Comparison of ENCODE assay signal across 8 cellular contexts in the genomic region with DNA sequence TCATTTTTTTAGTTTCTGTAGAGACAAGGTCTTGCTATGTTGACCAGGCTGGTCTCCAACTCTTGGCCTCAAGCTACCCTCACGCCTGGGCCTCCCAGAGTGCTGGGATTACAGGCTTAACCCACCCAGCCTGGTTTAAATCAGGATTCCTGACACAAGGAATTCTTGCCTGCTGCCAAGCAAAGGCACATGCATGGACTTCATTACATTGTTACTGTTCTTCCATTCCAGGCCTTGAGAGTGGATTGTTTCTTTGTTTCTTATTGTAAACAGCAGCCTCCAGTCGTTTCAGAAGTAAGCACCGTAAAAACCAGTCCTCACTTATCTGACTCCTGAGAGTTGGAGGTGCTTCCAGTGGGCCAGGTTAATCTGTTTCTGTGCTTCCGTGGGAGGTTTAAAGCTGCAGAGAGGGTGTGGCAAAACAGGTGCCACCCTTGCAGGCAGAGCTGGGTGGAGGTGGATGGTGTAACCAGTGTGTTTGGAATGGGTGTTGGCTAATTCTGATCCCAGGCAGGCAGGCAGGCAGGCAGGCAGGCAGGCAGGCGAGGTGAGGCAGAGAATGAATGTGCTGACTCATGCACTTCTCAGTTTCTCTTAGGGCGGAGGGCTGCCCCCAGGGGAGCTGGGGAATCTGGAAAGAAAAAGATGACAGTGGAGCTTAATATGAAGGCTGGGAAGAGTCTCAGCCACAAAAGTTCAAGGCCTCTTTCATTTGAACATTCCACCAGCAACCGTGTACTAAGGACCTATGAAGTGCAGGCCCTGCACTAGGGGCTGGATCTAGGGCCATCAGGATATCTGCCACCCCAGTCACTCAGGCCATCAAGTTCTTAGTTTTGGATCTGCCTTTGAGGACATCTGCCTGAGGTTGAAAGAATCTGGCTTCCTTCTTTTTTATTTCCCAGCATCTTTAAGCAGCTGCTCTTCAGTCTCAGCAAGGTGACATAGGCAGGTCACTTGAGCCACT. TPM values are rescaled to one million over a fixed set of nuclear protein-coding genes. Genes with fewer than 3 reads are reported as not detected.
DNase-seq lines count a peak whose midpoint lies in the region; ATAC-seq and TF ChIP-seq lines count a peak whose summit lies in the region.

No MANE protein-coding gene starts in this region.

- H2BK5ac ChIP-seq in IMR-90 (ENCODE audit: low read depth, low read length, poor library complexity, severe bottlenecking): peak overlapping the region; percentile 7

- intact Hi-C loops in IMR-90 (cut with micrococcal nuclease) (no loop called here), MCF 10A (cut with micrococcal nuclease) (loop anchor here (1.0 to 5.0 kb wide), 4 partner anchors 16 to 61 kb away; no protein-coding TSS in a partner anchor)

- H3K4me3 Mint-ChIP-seq in MCF 10A (ENCODE audit: unreplicated experiment): no peak overlapping the region

- peak; percentile 54 for DNase-seq in IMR-90
- peak; percentile 94 for DNase-seq in MCF 10A (ENCODE audit: unreplicated experiment)
- DNase-seq in GM13976 (ENCODE audit: low spot score): no peak
- no peak for DNase-seq in T-helper 1 cell
- DNase-seq in activated gamma-delta T cell (lab: John Stamatoyannopoulos, UW): no peak

- CTCF ChIA-PET in IMR-90 (lab: Yijun Ruan, JAX) (interaction anchor here (0.5 kb wide), 1 partner anchor 143 kb away, joined by 3 read pairs; no protein-coding TSS in a partner anchor), MCF 10A (lab: Yijun Ruan, JAX) (interaction anchor here (0.7 to 3.2 kb wide), 10 partner anchors 15 to 317 kb away, joined by 3 to 17 read pairs (median 5); a partner anchor contains a TSS)

- peak overlapping the region; percentile 87 for H2BK120ac ChIP-seq in IMR-90 (ENCODE audit: low read depth, low read length)

- H4K20me1 ChIP-seq in BLaER1 (no peaks in the 10 kb centered on the region), IMR-90 (ENCODE audit: insufficient read depth, low read length) (no peaks in the 10 kb centered on the region)

- no peak for TF ChIP-seq POLR2A in IMR-90 (IDR thresholded peaks at IDR 0.05; ENCODE audit: low read depth, low read length)

- H3K27me3 ChIP-seq in BLaER1: no peaks in the 10 kb centered on the region
- no peaks in the 10 kb centered on the region for H3K27me3 ChIP-seq in IMR-90 (ENCODE audit: control insufficient read depth, insufficient read depth, low read length)
- no peaks in the 10 kb centered on the region for H3K27me3 ChIP-seq in mucosa of rectum (ENCODE audit: control insufficient read depth in 2 of 2, insufficient read depth in 2 of 2, low read length in 2 of 2)

- ATAC-seq in IMR-90 (ENCODE audit: low read depth) (peak; percentile 57), HG02938 (IDR thresholded peaks at IDR 0.05; ENCODE audit: unreplicated experiment) (no peak)

- BruUV-seq in IMR-90 (replicated peaks; lab: Mats Ljungman, UMichigan): no TSS peak
- no TSS peak for BruUV-seq in MCF 10A (replicated peaks; lab: Mats Ljungman, UMichigan)

- 0 out of 2 replicates have a peak overlapping the region, but pooled peaks have one; percentile 9 for H3K56ac ChIP-seq in IMR-90 (ENCODE audit: extremely low read depth, insufficient read depth, low read length)

- peak overlapping the region; percentile 38 to 66 for H4K8ac ChIP-seq in IMR-90 (ENCODE audit: low read depth in 2 of 2, low read length in 2 of 2)

- H3K36me3 ChIP-seq in BLaER1 (no peaks in the 10 kb centered on the region), IMR-90 (ENCODE audit: control insufficient read depth, insufficient read depth, low read length) (no peaks in the 10 kb centered on the region), mucosa of rectum (ENCODE audit: control insufficient read depth in 2 of 2, insufficient read depth in 2 of 2, low read length in 2 of 2) (no peaks in the 10 kb centered on the region)

- H3K9ac ChIP-seq in BLaER1: no peak overlapping the region
- no peak overlapping the region for H3K9ac ChIP-seq in IMR-90 (ENCODE audit: low read depth, low read length)
- H3K9ac ChIP-seq in mucosa of rectum (ENCODE audit: low read depth in 1 of 2, low read length in 2 of 2): peak overlapping the region in 1 of 2 donors; percentile 64

- H3K4me3 ChIP-seq in BLaER1: no peak overlapping the region
- H3K4me3 ChIP-seq in IMR-90 (ENCODE audit: insufficient read depth, low read depth, low read length): no peak overlapping the region
- H3K4me3 ChIP-seq in mucosa of rectum (ENCODE audit: low read length in 2 of 2): no peak overlapping the region

- H3K9me3 ChIP-seq in BLaER1: no peaks in the 10 kb centered on the region
- H3K9me3 ChIP-seq in IMR-90 (ENCODE audit: control insufficient read depth, insufficient read depth, low read length): no peaks in the 10 kb centered on the region
- H3K9me3 ChIP-seq in mucosa of rectum (ENCODE audit: control insufficient read depth in 2 of 2, low read length in 2 of 2): no peaks in the 10 kb centered on the region

- H3K18ac ChIP-seq in IMR-90 (ENCODE audit: low read depth, low read length): peak overlapping the region; percentile 38

- peak overlapping the region; percentile 85 for H2AK5ac ChIP-seq in IMR-90 (ENCODE audit: low read depth, low read length)

- H3K4me2 ChIP-seq in BLaER1 (peak overlapping the region; percentile 9; the same call in 1 of the 2 replicates), IMR-90 (ENCODE audit: low read depth, low read length) (no peak overlapping the region; the same call in 1 of the 2 replicates)

- H3K27me3 Mint-ChIP-seq in MCF 10A (ENCODE audit: insufficient read depth, unreplicated experiment): no peaks in the 10 kb centered on the region

- no peak overlapping the region for H3K27ac ChIP-seq in BLaER1
- H3K27ac ChIP-seq in IMR-90 (ENCODE audit: insufficient read depth, low read length): peak overlapping the region; percentile 54
- peak overlapping the region; percentile 82 to 89 for H3K27ac ChIP-seq in mucosa of rectum (ENCODE audit: low read depth in 2 of 2, low read length in 2 of 2)

- H3K4me1 ChIP-seq in BLaER1: peaks cover 17% of the 10 kb centered on the region
- H3K4me1 ChIP-seq in IMR-90 (ENCODE audit: control insufficient read depth, insufficient read depth, low read length): peaks cover 21% of the 10 kb centered on the region
- peaks cover 19 to 35% of the 10 kb centered on the region in 2 donors for H3K4me1 ChIP-seq in mucosa of rectum (ENCODE audit: control insufficient read depth in 2 of 2, insufficient read depth in 2 of 2, low read length in 2 of 2)

- H3K27ac Mint-ChIP-seq in MCF 10A (ENCODE audit: low read depth, unreplicated experiment): peak overlapping the region; percentile 93

- H3K23ac ChIP-seq in IMR-90 (ENCODE audit: low read depth, low read length): peak overlapping the region; percentile 5; the same call in 1 of the 2 replicates

- H2BK15ac ChIP-seq in IMR-90 (ENCODE audit: low read depth, low read length): peak overlapping the region; percentile 69

- dilution Hi-C loops in IMR-90 (cut with HindIII; ENCODE audit: low sequenced_read_pairs, unreplicated experiment): no loop called here

- POLR2A ChIA-PET in IMR-90 (lab: Charles Lee; ENCODE audit: unreplicated experiment) (no interaction called here), MCF 10A (lab: Yijun Ruan, JAX) (interaction anchor here (0.5 to 3.8 kb wide), 27 partner anchors 9 to 304 kb away, joined by 3 to 35 read pairs (median 4); a partner anchor contains a TSS)

- H2AK9ac ChIP-seq in IMR-90 (replicated peaks; ENCODE audit: low read depth, low read length, poor library complexity): peak overlapping the region; percentile 93

- peak overlapping the region; percentile 38 for H4K5ac ChIP-seq in IMR-90 (ENCODE audit: low read depth, low read length)

- 52% methylated on average over 3 of the region's 7 CpGs; no CpG with 5 or more reads in 1 of the 2 experiments for WGBS in IMR-90 (ENCODE audit: extremely low coverage in 2 of 2, insufficient read length in 1 of 2), 2 experiments

- TF ChIP-seq RAD21 in IMR-90 (IDR thresholded peaks at IDR 0.05; ENCODE audit: low read length): no peak

- peaks cover 36% of the 10 kb centered on the region for H3K4me1 Mint-ChIP-seq in MCF 10A (ENCODE audit: insufficient read depth, unreplicated experiment)

- H3K79me1 ChIP-seq in IMR-90 (ENCODE audit: low read depth in 1 of 2, low read length in 2 of 2): no peaks in the 10 kb centered on the region

- H3K9me1 ChIP-seq in IMR-90 (ENCODE audit: insufficient read depth, low read length): peaks cover 24% of the 10 kb centered on the region

- no peaks in the 10 kb centered on the region for H3K9me3 Mint-ChIP-seq in MCF 10A (ENCODE audit: unreplicated experiment)

- H3K36me3 Mint-ChIP-seq in MCF 10A (ENCODE audit: insufficient read depth, unreplicated experiment): no peaks in the 10 kb centered on the region

- peak overlapping the region; percentile 69 for H2AFZ ChIP-seq in IMR-90 (replicated peaks; ENCODE audit: low read length, poor library complexity)

- TF ChIP-seq CTCF in IMR-90 (conservative IDR thresholded peaks at IDR 0.05; ENCODE audit: low read depth, low read length): no peak
- TF ChIP-seq CTCF in MCF 10A (IDR thresholded peaks at IDR 0.05; ENCODE audit: unreplicated experiment): no peak
- no peak for TF ChIP-seq CTCF in GM13976 (IDR thresholded peaks at IDR 0.05; ENCODE audit: borderline replicate concordance, control extremely low read depth, extremely low read depth, insufficient read depth, missing control alignments)

- H4K91ac ChIP-seq in IMR-90 (ENCODE audit: insufficient read depth, low read depth, low read length): peak overlapping the region; percentile 77

- in situ Hi-C loops in IMR-90 (cut with MboI; ENCODE audit: low sequenced_read_pairs) (no loop called here), GM13976 (cut with MboI; ENCODE audit: low sequenced_read_pairs, unreplicated experiment) (no loop called here)

- peak overlapping the region; percentile 60 for H2BK20ac ChIP-seq in IMR-90 (ENCODE audit: low read depth, low read length)

- H3K4ac ChIP-seq in IMR-90 (ENCODE audit: low read depth, low read length): peak overlapping the region; percentile 85

- H3K14ac ChIP-seq in IMR-90 (replicated peaks; ENCODE audit: low read depth, low read length): peak overlapping the region; percentile 88

TF ChIP-seq in IMR-90, 13 proteins besides CTCF, POLR2A, EP300 and RAD21 (continues in another document):
- TF ChIP-seq MAFK (IDR thresholded peaks at IDR 0.05; ENCODE audit: low read depth, low read length) (peak; percentile 98), FOS (IDR thresholded peaks at IDR 0.05; ENCODE audit: low read depth, low read length) (no peak), SMC3 (IDR thresholded peaks at IDR 0.05; ENCODE audit: low read depth, low read length) (no peak), MAZ (IDR thresholded peaks at IDR 0.05; ENCODE audit: borderline replicate concordance, low read depth, low read length) (no peak; the same call in 1 of the 2 replicates)

RNA-seq across cellular contexts. Expression of a gene that starts 37.0 kb away (rescaled TPM):
- 2.5 TPM in 2 replicates for total RNA-seq in IMR-90 (2012; rRNA removed)
- polyA plus RNA-seq in IMR-90 (2012; rRNA removed): 3.1 and 3.8 TPM in 2 replicates
- 1.6 and 3.5 TPM in 2 replicates for polyA plus RNA-seq in IMR-90 (2012; cell fraction: cytosol; rRNA removed)
- polyA plus RNA-seq in IMR-90 (2012; cell fraction: nucleus; rRNA removed; ENCODE audit: low replicate concordance): 1.5 and 3.9 TPM in 2 replicates
- total RNA-seq in MCF 10A (2022): 180 and 208 TPM in 2 replicates

RNA-seq across cellular contexts. Expression of a gene that starts 42.9 kb away (rescaled TPM):
- 1.6 and 3.3 TPM in 2 replicates for total RNA-seq in IMR-90 (2012; rRNA removed)
- 16.4 and 23.3 TPM in 2 replicates for polyA plus RNA-seq in IMR-90 (2012; rRNA removed)
- 45.4 and 87.2 TPM in 2 replicates for polyA plus RNA-seq in IMR-90 (2012; cell fraction: cytosol; rRNA removed)
- polyA plus RNA-seq in IMR-90 (2012; cell fraction: nucleus; rRNA removed; ENCODE audit: low replicate concordance): 28.4 and 28.8 TPM in 2 replicates
- 1.4 and 1.9 TPM in 2 replicates for total RNA-seq in MCF 10A (2022)

Comparison
In these comparisons a context has a peak if more than half of its experiments do, and no peak if none do; other contexts are left out.
1. DNase-seq: peak in IMR-90 (single experiment) and MCF 10A (single experiment); none in GM13976 (single experiment), T-helper 1 cell (0 of 5) and activated gamma-delta T cell (single experiment).
2. RNA of a gene that starts 37.0 kb away (total RNA-seq): 180 to 208 TPM in MCF 10A; 2.5 TPM in IMR-90; every median in the first group is over 10 times any median in the second.